In genomic region chr2:189147361-189147760, GRCh38 we compare ENCODE assay signal across 15 cellular contexts.
"Had no signal": no experiment of that assay in that cellular context is flagged by ENCODE, and none has a peak within 500 bp of the region (broad histone marks: within the 10 kb centered on the region; RNA-seq: fewer than 3 reads in every experiment).

No MANE protein-coding gene starts in this region.

- H3K36me3 Mint-ChIP-seq: activated naive CD8-positive, alpha-beta T cell; naive thymus-derived CD8-positive, alpha-beta T cell had no signal

- H3K27ac Mint-ChIP-seq: activated CD8-positive, alpha-beta T cell treated with anti-CD3 and anti-CD28 coated beads for 36 hours; activated naive CD8-positive, alpha-beta T cell; naive thymus-derived CD8-positive, alpha-beta T cell had no signal

- DNase-seq: activated CD4-positive, alpha-beta T cell treated with anti-CD3 and anti-CD28 coated beads for 4 hours; activated CD8-positive, alpha-beta T cell treated with anti-CD3 and anti-CD28 coated beads for 36 hours; activated gamma-delta T cell; activated T-cell treated with anti-CD3 and anti-CD28 coated beads, Interleukin-2, amount 50 U/mL, for 4 hours; brain microvascular endothelial cell; cortex of kidney; effector CD4-positive, alpha-beta T cell; heart right ventricle; naive thymus-derived CD8-positive, alpha-beta T cell; stimulated activated CD4-positive, alpha-beta T cell treated with anti-CD3 and anti-CD28 coated beads, Interleukin-2, amount 100 ng/mL, for 48 hours; stimulated activated naive CD8-positive, alpha-beta T cell treated with anti-CD3 and anti-CD28 coated beads, Interleukin-15, Interleukin-2, amounts not matched to agents 100 U/mL and 50 U/mL, for 24 hours; T-helper 2 cell had no signal

- ATAC-seq: activated CD8-positive, alpha-beta T cell treated with anti-CD3 and anti-CD28 coated beads for 36 hours; activated T-cell treated with anti-CD3 and anti-CD28 coated beads, Interleukin-2, amount 50 U/mL, for 4 hours; gastroesophageal sphincter; heart right ventricle; naive thymus-derived CD8-positive, alpha-beta T cell; stimulated activated naive CD8-positive, alpha-beta T cell treated with anti-CD3 and anti-CD28 coated beads, Interleukin-15, Interleukin-2, amounts not matched to agents 100 U/mL and 50 U/mL, for 24 hours had no signal

- H3K27me3 Mint-ChIP-seq: activated CD8-positive, alpha-beta T cell treated with anti-CD3 and anti-CD28 coated beads for 36 hours; activated naive CD8-positive, alpha-beta T cell; naive thymus-derived CD8-positive, alpha-beta T cell had no signal

- H3K9me3 ChIP-seq: gastroesophageal sphincter, heart right ventricle, suprapubic skin had no signal

- H3K9me3 Mint-ChIP-seq: activated CD8-positive, alpha-beta T cell treated with anti-CD3 and anti-CD28 coated beads for 36 hours; activated T-cell treated with anti-CD3 and anti-CD28 coated beads, Interleukin-2, amount 50 U/mL, for 4 hours; naive thymus-derived CD8-positive, alpha-beta T cell had no signal

- H3K4me3 ChIP-seq: gastroesophageal sphincter, heart right ventricle, suprapubic skin had no signal

- H3K4me3 Mint-ChIP-seq: activated CD8-positive, alpha-beta T cell treated with anti-CD3 and anti-CD28 coated beads for 36 hours; activated naive CD8-positive, alpha-beta T cell; activated T-cell treated with anti-CD3 and anti-CD28 coated beads, Interleukin-2, amount 50 U/mL, for 4 hours; naive thymus-derived CD8-positive, alpha-beta T cell had no signal

- H3K27ac ChIP-seq: brain microvascular endothelial cell, gastroesophageal sphincter, suprapubic skin had no signal

- H3K36me3 ChIP-seq: gastroesophageal sphincter, heart right ventricle, suprapubic skin had no signal

- H3K27me3 ChIP-seq: brain microvascular endothelial cell, gastroesophageal sphincter, heart right ventricle, suprapubic skin had no signal
